ENCODE assay signal across 19 cellular contexts in the genomic region with DNA sequence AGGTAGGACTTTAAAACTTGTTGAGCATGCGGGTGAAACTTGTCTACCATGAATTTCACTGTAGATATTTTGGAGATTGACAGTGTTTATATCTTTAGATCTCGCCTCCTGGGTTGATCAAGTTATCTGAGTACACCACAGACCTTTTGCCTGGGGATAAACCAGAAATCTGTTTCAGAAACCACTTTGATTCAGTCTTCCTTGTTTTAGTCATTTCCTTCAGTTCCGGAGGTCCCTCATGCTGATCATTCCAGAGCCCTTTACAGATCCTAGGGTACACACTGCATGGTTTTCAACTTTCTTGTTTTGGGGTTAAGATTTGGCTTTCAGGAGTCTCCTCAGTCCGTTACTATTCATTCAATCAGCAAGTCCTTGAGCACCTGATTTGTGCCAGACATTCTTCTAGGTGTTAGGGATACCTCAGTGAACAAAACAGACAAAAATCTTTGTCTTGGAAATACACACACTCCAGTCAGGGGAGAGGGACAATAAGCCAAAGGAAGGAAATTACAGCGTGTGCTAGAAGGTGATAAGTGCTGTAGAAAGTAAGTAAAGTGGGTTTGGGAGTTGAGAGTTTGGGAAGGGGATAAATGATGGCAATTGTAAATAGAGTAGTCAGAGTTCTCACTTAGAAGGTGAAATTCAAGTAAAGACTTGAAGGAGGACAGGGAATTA. TPM values are rescaled to one million over a fixed set of nuclear protein-coding genes. Genes with fewer than 3 reads are reported as not detected.
"Had no signal": no experiment of that assay in that cellular context is flagged by ENCODE, and none has a peak within 500 bp of the region (broad histone marks: within the 10 kb centered on the region; RNA-seq: fewer than 3 reads in every experiment).

No MANE protein-coding gene starts in this region.

- H3K36me3 ChIP-seq: brain microvascular endothelial cell, gastroesophageal sphincter, prostate gland, sigmoid colon had no signal

- H3K27ac ChIP-seq: brain microvascular endothelial cell, gastroesophageal sphincter, sigmoid colon, SK-N-MC, upper lobe of left lung had no signal

- H3K4me3 ChIP-seq: gastroesophageal sphincter, prostate gland, sigmoid colon, SK-N-MC, upper lobe of left lung had no signal

- ATAC-seq: gastroesophageal sphincter, T-cell, WTC11 had no signal

- DNase-seq: activated CD4-positive, alpha-beta T cell treated with anti-CD3 and anti-CD28 coated beads for 48 hours; activated effector memory CD4-positive, alpha-beta T cell treated with anti-CD3 and anti-CD28 coated beads, Interleukin-2, amount 50 U/mL, for 16 hours; activated T-cell treated with anti-CD3 and anti-CD28 coated beads, Interleukin-2, amount 50 U/mL, for 1 hour; amygdala; brain microvascular endothelial cell; midbrain; naive B cell; nucleus accumbens; sigmoid colon; stimulated activated CD4-positive, alpha-beta T cell treated with anti-CD3 and anti-CD28 coated beads, Interleukin-2, amount 100 ng/mL, for 24 hours; stimulated activated naive CD4-positive, alpha-beta T cell; T-cell; upper lobe of left lung had no signal

- H3K4me1 ChIP-seq: gastroesophageal sphincter, prostate gland had no signal

- H3K27me3 ChIP-seq: brain microvascular endothelial cell, gastroesophageal sphincter, sigmoid colon, upper lobe of left lung had no signal

- H3K9me3 ChIP-seq: prostate gland had no signal

- H3K27me3 Mint-ChIP-seq: naive B cell, T-cell had no signal

- H3K4me3 Mint-ChIP-seq: naive B cell, T-cell, WTC11 had no signal

- H3K27ac Mint-ChIP-seq: WTC11 had no signal

RNA-seq across cellular contexts. Expression of gene SNX20, which starts 24.5 kb away (rescaled TPM):
- total RNA-seq: chondrocyte, kidney epithelial cell, WTC11 had no signal
